Comparison of ENCODE assay signal across 8 cellular contexts in genomic region chr3:102673271-102674115, GRCh38.
DNase-seq lines count a peak whose midpoint lies in the region; ATAC-seq, FAIRE-seq and TF ChIP-seq lines count a peak whose summit lies in the region.

No MANE protein-coding gene starts in this region.

- H3K9me3 ChIP-seq in K562 (replicated peaks; ENCODE audit: control insufficient read depth, insufficient read depth, low read depth, low read length) (no peaks in the 10 kb centered on the region), iPS-20b (ENCODE audit: insufficient read depth, low read depth, low read length) (no peaks in the 10 kb centered on the region)

- POLR2A ChIA-PET in K562 (lab: Yijun Ruan, JAX) = no interaction called here

- no peak for TF ChIP-seq EP300 in K562 (IDR thresholded peaks at IDR 0.05; ENCODE audit: low read length)

- H3K4me2 ChIP-seq in K562 (ENCODE audit: insufficient read depth, low read length) = no peak overlapping the region

- H2AFZ ChIP-seq in K562 (ENCODE audit: low read depth, low read length) = no peak overlapping the region

- H3K79me2 ChIP-seq in K562 (ENCODE audit: control insufficient read depth, insufficient read depth, low read length) = no peaks in the 10 kb centered on the region

- DNase-seq in 8988T = peak; percentile 33
- peak; percentile 6 for DNase-seq in NCI-H187 treated with DMSO at 0.1 percent for 48 hours (lab: John Stamatoyannopoulos, UW)
- DNase-seq in T-helper 22 cell (ENCODE audit: low read depth) = peak; percentile 4
- DNase-seq in K562 (ENCODE audit: extremely low read depth in 1 of 4, low spot score in 3 of 4) = peak; percentile 47 to 61 (median 56)
- peak; percentile 54 for DNase-seq in stimulated activated CD4-positive, alpha-beta T cell treated with anti-CD3 and anti-CD28 coated beads, Interleukin-12 subunit alpha, Interleukin-12 subunit beta, amount 100 ng/mL, for 4 hours

- no TSS peak for BruUV-seq in K562 (replicated peaks; lab: Mats Ljungman, UMichigan)

- peak; percentile 46 for ATAC-seq in GM18499 (IDR thresholded peaks at IDR 0.05; ENCODE audit: insufficient read depth, unreplicated experiment)
- ATAC-seq in HG02970 (IDR thresholded peaks at IDR 0.05; ENCODE audit: low FRiP score, unreplicated experiment) = peak; percentile 89
- ATAC-seq in K562 = peak; percentile 45; the same call in 1 of the 3 replicates

- in situ Hi-C loops in K562 (cut with MboI) = no loop called here

- H3K4me3 ChIP-seq in K562 (no peak overlapping the region), iPS-20b (ENCODE audit: low read length) (peak overlapping the region; percentile 43; the same call in 1 of the 2 replicates)

- peak; percentile 43 to 66 for TF ChIP-seq RAD21 in K562 (CRISPR knock-in tag; conservative IDR thresholded peaks at IDR 0.05 in 1 of 2, IDR thresholded peaks at IDR 0.05 in 1 of 2)

- peak; percentile 41 to 66 (median 63); a peak in 5 of 6 replicates for TF ChIP-seq CTCF in K562 (IDR thresholded peaks at IDR 0.05 in 2 of 3, conservative IDR thresholded peaks at IDR 0.05 in 1 of 3; ENCODE audit: insufficient read depth in 2 of 3, low read depth in 1 of 3, low read length in 3 of 3)

- no peaks in the 10 kb centered on the region for H3K9me1 ChIP-seq in K562 (ENCODE audit: control insufficient read depth, insufficient read depth, low read length)

- no peaks in the 10 kb centered on the region for H3K27me3 ChIP-seq in K562 (ENCODE audit: control insufficient read depth in 2 of 2, insufficient read depth in 2 of 2, low read length in 2 of 2)
- no peaks in the 10 kb centered on the region for H3K27me3 ChIP-seq in iPS-20b (ENCODE audit: insufficient read depth, low read length)

- no peak overlapping the region for H3K9ac ChIP-seq in K562 (ENCODE audit: insufficient read depth in 1 of 2, low read depth in 2 of 2, low read length in 2 of 2)
- H3K9ac ChIP-seq in iPS-20b (ENCODE audit: low read depth, low read length) = no peak overlapping the region; the same call in 1 of the 2 replicates

- H3K36me3 ChIP-seq in K562 (ENCODE audit: control insufficient read depth, insufficient read depth, low read length) = no peaks in the 10 kb centered on the region
- no peaks in the 10 kb centered on the region for H3K36me3 ChIP-seq in iPS-20b (ENCODE audit: insufficient read depth, low read depth, low read length)

- H3K4me1 ChIP-seq in K562 (replicated peaks in 1 of 2; ENCODE audit: control insufficient read depth in 2 of 2, insufficient read depth in 2 of 2, low read length in 2 of 2) (no peaks in the 10 kb centered on the region), iPS-20b (ENCODE audit: insufficient read depth, low read length) (no peaks in the 10 kb centered on the region)

- H3K27ac ChIP-seq in K562 (ENCODE audit: extremely low read depth, low read depth, low read length) (no peak overlapping the region), iPS-20b (ENCODE audit: low read length) (no peak overlapping the region)

- no peak for TF ChIP-seq POLR2A in K562 (conservative IDR thresholded peaks at IDR 0.05)

- no peak for FAIRE-seq in K562 (lab: Jason Lieb, UNC)

- CTCF ChIA-PET in K562 (lab: Yijun Ruan, JAX; ENCODE audit: low intra/inter-chr PET ratio) = no interaction called here

- H4K20me1 ChIP-seq in K562 (replicated peaks; ENCODE audit: control insufficient read depth, insufficient read depth, low read length) = no peaks in the 10 kb centered on the region

- intact Hi-C loops in K562 (cut with micrococcal nuclease) = no loop called here

- 0% methylated on average over 11 of the region's 16 CpGs for WGBS in K562 (ENCODE audit: insufficient coverage, low coverage, missing lambda C conversion rate)

TF ChIP-seq in K562, 482 proteins besides CTCF, POLR2A, EP300 and RAD21 (continues in another document):
- TF ChIP-seq ASH1L (IDR thresholded peaks at IDR 0.05; ENCODE audit: borderline replicate concordance, low read depth, partially characterized antibody) (no peak), NR2C2 (CRISPR knock-in tag; IDR thresholded peaks at IDR 0.05) (no peak), NR2C2 (tag; IDR thresholded peaks at IDR 0.05) (no peak), CREB5 (CRISPR knock-in tag; IDR thresholded peaks at IDR 0.05) (no peak), NCOA4 (IDR thresholded peaks at IDR 0.05; ENCODE audit: partially characterized antibody) (no peak), MEIS2 (IDR thresholded peaks at IDR 0.05; ENCODE audit: partially characterized antibody) (peak; percentile 5), KLF1 (tag; IDR thresholded peaks at IDR 0.05) (no peak), CBFA2T3 (IDR thresholded peaks at IDR 0.05) (no peak), SIX5 (IDR thresholded peaks at IDR 0.05; ENCODE audit: borderline replicate concordance in 1 of 2, insufficient read depth in 1 of 2, low read depth in 1 of 2, low read length in 2 of 2) (no peak), PHF21A (IDR thresholded peaks at IDR 0.05; ENCODE audit: borderline replicate concordance, low read depth) (peak; percentile 88), PBX2 (CRISPR knock-in tag; IDR thresholded peaks at IDR 0.05; ENCODE audit: low read depth) (no peak), PBX2 (tag; conservative IDR thresholded peaks at IDR 0.05; ENCODE audit: low read depth) (peak; percentile 57; the same call in 1 of the 2 replicates), GATA2 (CRISPR knock-in tag; IDR thresholded peaks at IDR 0.05) (no peak), RCOR1 (IDR thresholded peaks at IDR 0.05; ENCODE audit: borderline replicate concordance in 1 of 2, low read depth in 2 of 2, low read length in 2 of 2) (peak; percentile 67 to 69; a peak in 2 of 4 replicates), TSC22D4 (tag; IDR thresholded peaks at IDR 0.05) (no peak), TAF9B (IDR thresholded peaks at IDR 0.05; ENCODE audit: partially characterized antibody) (no peak), ZNF140 (CRISPR knock-in tag; IDR thresholded peaks at IDR 0.05) (no peak), STAT5B (CRISPR knock-in tag; IDR thresholded peaks at IDR 0.05) (no peak)
- TF ChIP-seq, protein P1, sequence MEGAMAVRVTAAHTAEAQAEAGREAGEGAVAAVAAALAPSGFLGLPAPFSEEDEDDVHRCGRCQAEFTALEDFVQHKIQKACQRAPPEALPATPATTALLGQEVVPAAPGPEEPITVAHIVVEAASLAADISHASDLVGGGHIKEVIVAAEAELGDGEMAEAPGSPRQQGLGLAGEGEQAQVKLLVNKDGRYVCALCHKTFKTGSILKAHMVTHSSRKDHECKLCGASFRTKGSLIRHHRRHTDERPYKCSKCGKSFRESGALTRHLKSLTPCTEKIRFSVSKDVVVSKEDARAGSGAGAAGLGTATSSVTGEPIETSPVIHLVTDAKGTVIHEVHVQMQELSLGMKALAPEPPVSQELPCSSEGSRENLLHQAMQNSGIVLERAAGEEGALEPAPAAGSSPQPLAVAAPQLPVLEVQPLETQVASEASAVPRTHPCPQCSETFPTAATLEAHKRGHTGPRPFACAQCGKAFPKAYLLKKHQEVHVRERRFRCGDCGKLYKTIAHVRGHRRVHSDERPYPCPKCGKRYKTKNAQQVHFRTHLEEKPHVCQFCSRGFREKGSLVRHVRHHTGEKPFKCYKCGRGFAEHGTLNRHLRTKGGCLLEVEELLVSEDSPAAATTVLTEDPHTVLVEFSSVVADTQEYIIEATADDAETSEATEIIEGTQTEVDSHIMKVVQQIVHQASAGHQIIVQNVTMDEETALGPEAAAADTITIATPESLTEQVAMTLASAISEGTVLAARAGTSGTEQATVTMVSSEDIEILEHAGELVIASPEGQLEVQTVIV (CRISPR knock-in tag; IDR thresholded peaks at IDR 0.05; ENCODE audit: borderline replicate concordance) = no peak
- TF ChIP-seq, protein P2, sequence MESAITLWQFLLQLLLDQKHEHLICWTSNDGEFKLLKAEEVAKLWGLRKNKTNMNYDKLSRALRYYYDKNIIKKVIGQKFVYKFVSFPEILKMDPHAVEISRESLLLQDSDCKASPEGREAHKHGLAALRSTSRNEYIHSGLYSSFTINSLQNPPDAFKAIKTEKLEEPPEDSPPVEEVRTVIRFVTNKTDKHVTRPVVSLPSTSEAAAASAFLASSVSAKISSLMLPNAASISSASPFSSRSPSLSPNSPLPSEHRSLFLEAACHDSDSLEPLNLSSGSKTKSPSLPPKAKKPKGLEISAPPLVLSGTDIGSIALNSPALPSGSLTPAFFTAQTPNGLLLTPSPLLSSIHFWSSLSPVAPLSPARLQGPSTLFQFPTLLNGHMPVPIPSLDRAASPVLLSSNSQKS (CRISPR knock-in tag; IDR thresholded peaks at IDR 0.05) = no peak

Comparison
In these comparisons a context has a peak if more than half of its experiments do, and no peak if none do; other contexts are left out.
1. DNase-seq: peak in every context shown above with its lines; median percentile 56 in K562; 54 in stimulated activated CD4-positive, alpha-beta T cell treated with anti-CD3 and anti-CD28 coated beads, Interleukin-12 subunit alpha, Interleukin-12 subunit beta, amount 100 ng/mL, for 4 hours; 33 in 8988T; 6 in NCI-H187 treated with DMSO at 0.1 percent for 48 hours; 4 in T-helper 22 cell.